Comparison of ENCODE assay signal across 13 cellular contexts in genomic region chr1:208085655-208086054, GRCh38.
DNase-seq lines count a peak whose midpoint lies in the region; ATAC-seq and TF ChIP-seq lines count a peak whose summit lies in the region.
"Had no signal": no experiment of that assay in that cellular context is flagged by ENCODE, and none has a peak within 500 bp of the region (broad histone marks: within the 10 kb centered on the region; RNA-seq: fewer than 3 reads in every experiment).

No MANE protein-coding gene starts in this region.

- H4K20me1 ChIP-seq in mammary epithelial cell (ENCODE audit: insufficient read depth, low read length) (no peaks in the 10 kb centered on the region), osteoblast (ENCODE audit: insufficient read depth, low read length) (no peaks in the 10 kb centered on the region)

- intact Hi-C loops in MCF 10A (cut with micrococcal nuclease) = no loop called here
- intact Hi-C loops in mammary epithelial cell (cut with micrococcal nuclease) = no loop called here

- H3K4me3 ChIP-seq in mammary epithelial cell (replicated peaks in 1 of 3; ENCODE audit: insufficient read depth in 1 of 3, low read depth in 2 of 3, low read length in 3 of 3) = no peak overlapping the region
- no peak overlapping the region for H3K4me3 ChIP-seq in osteoblast (ENCODE audit: insufficient read depth, low read length)
- H3K4me3 ChIP-seq: GM23338, SJSA1 had no signal

- POLR2A ChIA-PET in MCF 10A (lab: Yijun Ruan, JAX) = interaction anchor here (0.6 to 2.2 kb wide), 10 partner anchors 15 to 424 kb away, joined by 3 to 8 read pairs (median 4); partner anchors contain the start of gene PLXNA2

- H2AFZ ChIP-seq in mammary epithelial cell (ENCODE audit: low read depth, low read length) (no peak overlapping the region), osteoblast (ENCODE audit: low read length) (peak overlapping the region; percentile 3)
- H2AFZ ChIP-seq: GM23338 had no signal

- ATAC-seq in HG03108 (IDR thresholded peaks at IDR 0.05; ENCODE audit: unreplicated experiment) (no peak), HG03521 (IDR thresholded peaks at IDR 0.05; ENCODE audit: unreplicated experiment) (no peak)
- ATAC-seq: GM23338 had no signal

- H3K9me3 Mint-ChIP-seq in MCF 10A (ENCODE audit: unreplicated experiment) (no peaks in the 10 kb centered on the region), chondrocyte (ENCODE audit: low read depth) (no peaks in the 10 kb centered on the region)
- H3K9me3 Mint-ChIP-seq: GM23338 had no signal

- H3K27me3 Mint-ChIP-seq in MCF 10A (ENCODE audit: insufficient read depth, unreplicated experiment) (no peaks in the 10 kb centered on the region), chondrocyte (ENCODE audit: low read depth) (no peaks in the 10 kb centered on the region)

- H3K36me3 Mint-ChIP-seq in MCF 10A (ENCODE audit: insufficient read depth, unreplicated experiment) (peaks cover 54% of the 10 kb centered on the region), chondrocyte (ENCODE audit: low read depth) (peaks cover 17% of the 10 kb centered on the region)

- no peak overlapping the region for H3K4me2 ChIP-seq in mammary epithelial cell (ENCODE audit: insufficient read depth, low read depth, low read length)
- no peak overlapping the region for H3K4me2 ChIP-seq in osteoblast (ENCODE audit: insufficient read depth, low read length)
- H3K4me2 ChIP-seq: GM23338 had no signal

- in situ Hi-C loops in mammary epithelial cell (cut with MboI; ENCODE audit: low sequenced_read_pairs in 2 of 2) = no loop called here

- H3K4me3 Mint-ChIP-seq in MCF 10A (ENCODE audit: unreplicated experiment) (no peak overlapping the region), chondrocyte (ENCODE audit: unreplicated experiment) (no peak overlapping the region)
- H3K4me3 Mint-ChIP-seq: GM23338 had no signal

- peaks cover 6% of the 10 kb centered on the region for H3K4me1 ChIP-seq in mammary epithelial cell (ENCODE audit: insufficient read depth, low read length)
- peaks cover 19% of the 10 kb centered on the region for H3K4me1 ChIP-seq in osteoblast (ENCODE audit: insufficient read depth, low read length)

- H3K79me2 ChIP-seq in mammary epithelial cell (ENCODE audit: insufficient read depth, low read length) (no peaks in the 10 kb centered on the region), osteoblast (ENCODE audit: insufficient read depth, low read length) (no peaks in the 10 kb centered on the region)

- dilution Hi-C loops in mammary epithelial cell (cut with HindIII; ENCODE audit: low sequenced_read_pairs) = no loop called here

- H3K27ac Mint-ChIP-seq in MCF 10A (ENCODE audit: low read depth, unreplicated experiment) (peak overlapping the region; percentile 5), chondrocyte (ENCODE audit: unreplicated experiment) (peak overlapping the region; percentile 94)
- H3K27ac Mint-ChIP-seq: GM23338 had no signal

- H3K36me3 ChIP-seq in mammary epithelial cell (ENCODE audit: insufficient read depth, low read length) (peaks cover 15% of the 10 kb centered on the region), osteoblast (ENCODE audit: insufficient read depth, low read length) (no peaks in the 10 kb centered on the region)

- H3K27ac ChIP-seq in mammary epithelial cell (ENCODE audit: insufficient read depth, low read depth, low read length) (no peak overlapping the region), osteoblast (ENCODE audit: low read depth, low read length) (no peak overlapping the region)

- CTCF ChIA-PET in MCF 10A (lab: Yijun Ruan, JAX) (interaction anchor here (0.6 to 3.3 kb wide), 9 partner anchors 9 to 159 kb away, joined by 3 to 18 read pairs (median 6); partner anchors contain the start of gene PLXNA2), mammary epithelial cell (lab: Charles Lee; ENCODE audit: low non-redundant PET) (interaction anchor here (1.4 kb wide), 1 partner anchor 64 kb away, joined by 14 read pairs; no protein-coding TSS in a partner anchor)

- H3K9me3 ChIP-seq in mammary epithelial cell (replicated peaks; ENCODE audit: insufficient read depth, low read length) (no peaks in the 10 kb centered on the region), osteoblast (ENCODE audit: low read depth, low read length) (no peaks in the 10 kb centered on the region)
- H3K9me3 ChIP-seq: SJSA1 had no signal

- no peak for DNase-seq in MCF 10A (ENCODE audit: unreplicated experiment)
- no peak for DNase-seq in mammary epithelial cell
- DNase-seq in chondrocyte (ENCODE audit: low spot score) = no peak
- DNase-seq in osteoblast (ENCODE audit: insufficient read length, low spot score, missing footprints) = peak; percentile 68
- DNase-seq in effector CD4-positive, alpha-beta T cell = no peak
- DNase-seq in NCI-H1105 treated with DMSO at 0.1 percent for 48 hours (lab: John Stamatoyannopoulos, UW) = no peak
- DNase-seq: activated gamma-delta T cell treated with Interleukin-2 at 50 U/mL for 16 hours, NCI-H1048, NCI-H2227 treated with DMSO at 0.1 percent for 48 hours had no signal

- BruUV-seq in MCF 10A (replicated peaks; lab: Mats Ljungman, UMichigan) = no TSS peak
- no TSS peak for BruUV-seq in mammary epithelial cell (replicated peaks; lab: Mats Ljungman, UMichigan)

- H3K4me1 Mint-ChIP-seq in MCF 10A (ENCODE audit: insufficient read depth, unreplicated experiment) (peaks cover 11% of the 10 kb centered on the region), chondrocyte (ENCODE audit: low read depth) (peaks cover 29% of the 10 kb centered on the region)

- H3K9ac ChIP-seq in mammary epithelial cell (ENCODE audit: insufficient read depth, low read length) = no peak overlapping the region

- TF ChIP-seq CTCF in MCF 10A (IDR thresholded peaks at IDR 0.05; ENCODE audit: unreplicated experiment) = no peak
- no peak for TF ChIP-seq CTCF in mammary epithelial cell (conservative IDR thresholded peaks at IDR 0.05 in 1 of 2, IDR thresholded peaks at IDR 0.05 in 1 of 2; ENCODE audit: extremely low read depth in 1 of 2, insufficient read depth in 1 of 2, low read depth in 1 of 2, low read length in 2 of 2)
- TF ChIP-seq CTCF in chondrocyte (IDR thresholded peaks at IDR 0.05) = no peak
- TF ChIP-seq CTCF in osteoblast (IDR thresholded peaks at IDR 0.05; ENCODE audit: extremely low read depth, low read depth, low read length) = no peak

- H3K27me3 ChIP-seq in mammary epithelial cell (ENCODE audit: insufficient read depth, low read length) = no peaks in the 10 kb centered on the region
- H3K27me3 ChIP-seq in osteoblast (ENCODE audit: insufficient read depth, low read length) = no peaks in the 10 kb centered on the region
- H3K27me3 ChIP-seq: SJSA1 had no signal

- WGBS in mammary epithelial cell (ENCODE audit: low coverage, missing lambda C conversion rate) = 100% methylated on average over 4 of the region's 4 CpGs
